Comparison of ENCODE assay signal across 8 cellular contexts in the genomic region with DNA sequence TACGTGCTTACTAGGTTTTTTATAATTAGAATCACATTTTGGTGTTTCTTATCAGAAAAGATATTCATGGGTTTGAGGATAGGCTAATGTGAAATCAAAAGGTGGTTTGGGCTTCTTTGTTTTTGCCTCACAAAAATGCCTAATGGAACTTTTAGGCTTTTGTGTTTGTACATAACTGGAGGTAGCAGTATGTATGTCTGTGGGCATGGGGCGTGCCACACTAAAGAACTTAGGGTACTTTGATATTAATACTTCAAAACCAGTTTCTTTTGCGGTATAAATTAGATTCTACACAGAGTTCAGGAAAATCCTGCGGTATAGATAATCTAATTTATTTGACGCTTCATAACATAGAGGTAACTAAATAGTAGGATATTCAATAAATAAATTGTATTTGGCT. TPM values are rescaled to one million over a fixed set of nuclear protein-coding genes. Genes with fewer than 3 reads are reported as not detected.
DNase-seq lines count a peak whose midpoint lies in the region; TF ChIP-seq lines count a peak whose summit lies in the region.

No MANE protein-coding gene starts in this region.

- peak overlapping the region; percentile 99 for H3K27ac Mint-ChIP-seq in activated CD4-positive, alpha-beta T cell treated with anti-CD3 and anti-CD28 coated beads, Interleukin-2, amount 10 ng/mL, durations not matched to agents 7 days and 5 days

- peak overlapping the region; percentile 95 for H3K4me3 Mint-ChIP-seq in activated CD4-positive, alpha-beta T cell treated with anti-CD3 and anti-CD28 coated beads, Interleukin-2, amount 10 ng/mL, durations not matched to agents 7 days and 5 days

- peaks cover 54% of the 10 kb centered on the region for H3K4me1 Mint-ChIP-seq in activated CD4-positive, alpha-beta T cell treated with anti-CD3 and anti-CD28 coated beads, Interleukin-2, amount 10 ng/mL, durations not matched to agents 7 days and 5 days

- peak; percentile 22 for DNase-seq in activated CD4-positive, alpha-beta T cell treated with anti-CD3 and anti-CD28 coated beads, Interleukin-2, amount 10 ng/mL, durations not matched to agents 7 days and 5 days
- DNase-seq in activated CD4-positive, alpha-beta T cell treated with anti-CD3 and anti-CD28 coated beads for 48 hours: no peak
- DNase-seq in ascending aorta (ENCODE audit: low spot score in 2 of 2) (no peak), iPS-NIHi7 (ENCODE audit: extremely low spot score) (no peak), GM20000 (ENCODE audit: low spot score) (no peak), NCI-H524 (lab: John Stamatoyannopoulos, UW) (no peak)

- intact Hi-C loops in ascending aorta (cut with DNase I): loop anchor here (2.0 to 10.0 kb wide), 4 partner anchors 43 to 226 kb away; no protein-coding TSS in a partner anchor

- H3K27me3 ChIP-seq in ascending aorta (no peaks in the 10 kb centered on the region), liver (ENCODE audit: control insufficient read depth in 4 of 4, insufficient read depth in 4 of 4, low read length in 3 of 4) (no peaks in the 10 kb centered on the region), thymus (ENCODE audit: control insufficient read depth, insufficient read depth) (no peaks in the 10 kb centered on the region)

- no peaks in the 10 kb centered on the region for H3K36me3 ChIP-seq in ascending aorta
- no peaks in the 10 kb centered on the region for H3K36me3 ChIP-seq in liver (ENCODE audit: control insufficient read depth in 4 of 4, insufficient read depth in 3 of 4, low read depth in 1 of 4, low read length in 3 of 4)
- no peaks in the 10 kb centered on the region for H3K36me3 ChIP-seq in thymus (ENCODE audit: control insufficient read depth, insufficient read depth)

- H3K27ac ChIP-seq in ascending aorta (peak overlapping the region; percentile 85 to 95), liver (ENCODE audit: low read depth in 1 of 2, low read length in 2 of 2) (peak overlapping the region; percentile 97 to 99), thymus (ENCODE audit: low read depth) (peak overlapping the region; percentile 86)

- peak overlapping the region; percentile 73 to 89 for H3K4me3 ChIP-seq in ascending aorta
- peak overlapping the region; percentile 98 for H3K4me3 ChIP-seq in liver (ENCODE audit: low read depth in 1 of 3, low read length in 3 of 3)
- peak overlapping the region; percentile 99 for H3K4me3 ChIP-seq in thymus (ENCODE audit: low read length)

- WGBS in liver: 56% methylated on average over 5 of the region's 5 CpGs
- 1% methylated on average over 5 of the region's 5 CpGs for WGBS in thymus

- peaks cover 3 to 24% of the 10 kb centered on the region in 2 donors for H3K4me1 ChIP-seq in ascending aorta
- H3K4me1 ChIP-seq in liver (ENCODE audit: control insufficient read depth in 4 of 4, insufficient read depth in 4 of 4, low read length in 3 of 4): peaks cover 0 to 21% (median 6%) of the 10 kb centered on the region in 4 donors
- peaks cover 36% of the 10 kb centered on the region for H3K4me1 ChIP-seq in thymus (ENCODE audit: control insufficient read depth, insufficient read depth, low read length)

- peaks cover 4% of the 10 kb centered on the region for H3K36me3 Mint-ChIP-seq in activated CD4-positive, alpha-beta T cell treated with anti-CD3 and anti-CD28 coated beads, Interleukin-2, amount 10 ng/mL, durations not matched to agents 7 days and 5 days (ENCODE audit: low read depth)

- TF ChIP-seq RAD21 in liver (IDR thresholded peaks at IDR 0.05): no peak

- no peaks in the 10 kb centered on the region for H3K9me3 ChIP-seq in ascending aorta
- no peaks in the 10 kb centered on the region for H3K9me3 ChIP-seq in liver (ENCODE audit: control insufficient read depth in 4 of 4, low read length in 3 of 4)
- H3K9me3 ChIP-seq in thymus (ENCODE audit: control insufficient read depth): no peaks in the 10 kb centered on the region

- CTCF ChIA-PET in activated CD4-positive, alpha-beta T cell treated with anti-CD3 and anti-CD28 coated beads, Interleukin-2, amount 10 ng/mL, durations not matched to agents 7 days and 5 days (lab: Charles Lee): no interaction called here

- peak overlapping the region; percentile 72 to 94 for H3K9ac ChIP-seq in liver (ENCODE audit: low read depth in 1 of 2, low read length in 2 of 2)

- TF ChIP-seq CTCF in ascending aorta (IDR thresholded peaks at IDR 0.05) (no peak), liver (IDR thresholded peaks at IDR 0.05; ENCODE audit: low read depth, low read length, missing input control) (no peak), GM20000 (IDR thresholded peaks at IDR 0.05; ENCODE audit: extremely low read depth, missing control alignments) (no peak)

- no peaks in the 10 kb centered on the region for H3K9me3 Mint-ChIP-seq in activated CD4-positive, alpha-beta T cell treated with anti-CD3 and anti-CD28 coated beads, Interleukin-2, amount 10 ng/mL, durations not matched to agents 7 days and 5 days

- POLR2A ChIA-PET in activated CD4-positive, alpha-beta T cell treated with anti-CD3 and anti-CD28 coated beads, Interleukin-2, amount 10 ng/mL, durations not matched to agents 7 days and 5 days (lab: Charles Lee): interaction anchor here (0.6 kb wide), 1 partner anchor 381 kb away, joined by 3 read pairs; no protein-coding TSS in a partner anchor

- H3K27me3 Mint-ChIP-seq in activated CD4-positive, alpha-beta T cell treated with anti-CD3 and anti-CD28 coated beads, Interleukin-2, amount 10 ng/mL, durations not matched to agents 7 days and 5 days: no peaks in the 10 kb centered on the region

TF ChIP-seq in liver, 16 proteins besides CTCF, POLR2A, EP300 and RAD21:
- TF ChIP-seq, protein P1, sequence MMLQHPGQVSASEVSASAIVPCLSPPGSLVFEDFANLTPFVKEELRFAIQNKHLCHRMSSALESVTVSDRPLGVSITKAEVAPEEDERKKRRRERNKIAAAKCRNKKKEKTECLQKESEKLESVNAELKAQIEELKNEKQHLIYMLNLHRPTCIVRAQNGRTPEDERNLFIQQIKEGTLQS (IDR thresholded peaks at IDR 0.05): no peak
- no peak for TF ChIP-seq FOXA2 (IDR thresholded peaks at IDR 0.05)
- TF ChIP-seq EGR1 (IDR thresholded peaks at IDR 0.05; ENCODE audit: low read depth in 2 of 2): no peak
- TF ChIP-seq, protein P2, sequence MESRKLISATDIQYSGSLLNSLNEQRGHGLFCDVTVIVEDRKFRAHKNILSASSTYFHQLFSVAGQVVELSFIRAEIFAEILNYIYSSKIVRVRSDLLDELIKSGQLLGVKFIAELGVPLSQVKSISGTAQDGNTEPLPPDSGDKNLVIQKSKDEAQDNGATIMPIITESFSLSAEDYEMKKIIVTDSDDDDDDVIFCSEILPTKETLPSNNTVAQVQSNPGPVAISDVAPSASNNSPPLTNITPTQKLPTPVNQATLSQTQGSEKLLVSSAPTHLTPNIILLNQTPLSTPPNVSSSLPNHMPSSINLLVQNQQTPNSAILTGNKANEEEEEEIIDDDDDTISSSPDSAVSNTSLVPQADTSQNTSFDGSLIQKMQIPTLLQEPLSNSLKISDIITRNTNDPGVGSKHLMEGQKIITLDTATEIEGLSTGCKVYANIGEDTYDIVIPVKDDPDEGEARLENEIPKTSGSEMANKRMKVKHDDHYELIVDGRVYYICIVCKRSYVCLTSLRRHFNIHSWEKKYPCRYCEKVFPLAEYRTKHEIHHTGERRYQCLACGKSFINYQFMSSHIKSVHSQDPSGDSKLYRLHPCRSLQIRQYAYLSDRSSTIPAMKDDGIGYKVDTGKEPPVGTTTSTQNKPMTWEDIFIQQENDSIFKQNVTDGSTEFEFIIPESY (IDR thresholded peaks at IDR 0.05): no peak
- no peak for TF ChIP-seq YY1 (IDR thresholded peaks at IDR 0.05)
- no peak for TF ChIP-seq HNF4G (IDR thresholded peaks at IDR 0.05)
- TF ChIP-seq NR2F2 (IDR thresholded peaks at IDR 0.05): no peak
- TF ChIP-seq, protein P3, sequence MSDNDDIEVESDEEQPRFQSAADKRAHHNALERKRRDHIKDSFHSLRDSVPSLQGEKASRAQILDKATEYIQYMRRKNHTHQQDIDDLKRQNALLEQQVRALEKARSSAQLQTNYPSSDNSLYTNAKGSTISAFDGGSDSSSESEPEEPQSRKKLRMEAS (IDR thresholded peaks at IDR 0.05): no peak
- no peak for TF ChIP-seq RXRA (IDR thresholded peaks at IDR 0.05)

RNA-seq across cellular contexts. Expression of gene ETV6, which starts 1.9 kb away (rescaled TPM):
- 10 to 100 TPM; 34.2 to 36.6 TPM for total RNA-seq in activated CD4-positive, alpha-beta T cell treated with anti-CD3 and anti-CD28 coated beads, Interleukin-2, amount 10 ng/mL, durations not matched to agents 7 days and 5 days
- total RNA-seq in ascending aorta: 21.6 TPM
- total RNA-seq in liver: 1 to 10 TPM; 4.4 to 6.2 TPM
- 1 to 10 TPM; 2.0 to 2.6 TPM for polyA plus RNA-seq in liver
- 15.0 TPM for polyA plus RNA-seq in thymus
